ENCODE assay signal across 8 cellular contexts in genomic region chr6:13709698-13710551, GRCh38. TPM values are rescaled to one million over a fixed set of nuclear protein-coding genes. Genes with fewer than 3 reads are reported as not detected.
DNase-seq lines count a peak whose midpoint lies in the region; ATAC-seq and TF ChIP-seq lines count a peak whose summit lies in the region.

No MANE protein-coding gene starts in this region.

- peak overlapping the region; percentile 96 for H3K9ac ChIP-seq in mesenchymal stem cell (ENCODE audit: low read length)

- no peaks in the 10 kb centered on the region for H3K27me3 Mint-ChIP-seq in activated T-cell treated with anti-CD3 and anti-CD28 coated beads, Interleukin-2, amount 50 U/mL, for 4 hours (ENCODE audit: low read depth)

- H3K4me2 ChIP-seq in mesenchymal stem cell (ENCODE audit: low read length, poor library complexity, severe bottlenecking), result peak overlapping the region; percentile 79

- no peak overlapping the region for H4K8ac ChIP-seq in mesenchymal stem cell (ENCODE audit: low read length)

- H2BK120ac ChIP-seq in mesenchymal stem cell (ENCODE audit: low read depth, low read length), result no peak overlapping the region

- H3K4me3 ChIP-seq in mesenchymal stem cell (ENCODE audit: insufficient read depth in 1 of 2, low read depth in 1 of 2, low read length in 2 of 2), result peak overlapping the region; percentile 93 to 99
- H3K4me3 ChIP-seq in vagina, result peak overlapping the region; percentile 81 to 83

- H4K91ac ChIP-seq in mesenchymal stem cell (ENCODE audit: low read length), result no peak overlapping the region

- no peak overlapping the region for H2BK12ac ChIP-seq in mesenchymal stem cell (ENCODE audit: low read length in 2 of 2)

- no peak overlapping the region for H3K23ac ChIP-seq in mesenchymal stem cell (ENCODE audit: low read length in 2 of 2)

- TF ChIP-seq CTCF in vagina (IDR thresholded peaks at IDR 0.05), result no peak

- peak overlapping the region; percentile 48 for H2BK15ac ChIP-seq in mesenchymal stem cell (ENCODE audit: low read depth, poor library complexity, severe bottlenecking)

- no peak for TF ChIP-seq POLR2A in vagina (IDR thresholded peaks at IDR 0.05)

- no peaks in the 10 kb centered on the region for H3K9me3 Mint-ChIP-seq in activated T-cell treated with anti-CD3 and anti-CD28 coated beads, Interleukin-2, amount 50 U/mL, for 4 hours

- H3K36me3 ChIP-seq in mesenchymal stem cell (ENCODE audit: control insufficient read depth in 1 of 2, insufficient read depth in 2 of 2, low read depth in 1 of 2, low read length in 2 of 2) (no peaks in the 10 kb centered on the region), vagina (no peaks in the 10 kb centered on the region)

- H3K9me3 ChIP-seq in mesenchymal stem cell (ENCODE audit: control insufficient read depth, low read length) (no peaks in the 10 kb centered on the region), vagina (no peaks in the 10 kb centered on the region)

- H3K18ac ChIP-seq in mesenchymal stem cell (ENCODE audit: low read depth in 1 of 2, low read length in 2 of 2), result peak overlapping the region in 1 of 2 experiments; percentile 62

- peak overlapping the region; percentile 99 for H3K4me3 Mint-ChIP-seq in activated T-cell treated with anti-CD3 and anti-CD28 coated beads, Interleukin-2, amount 50 U/mL, for 4 hours

- WGBS in mesenchymal stem cell, result 18% methylated on average over 8 of the region's 10 CpGs

- H3K4me1 ChIP-seq in mesenchymal stem cell (ENCODE audit: control insufficient read depth, insufficient read depth, low read depth, low read length) (peaks cover 5% of the 10 kb centered on the region), vagina (peaks cover 41% of the 10 kb centered on the region)

- H3K27ac ChIP-seq in caudate nucleus (ENCODE audit: low read depth, low read length) (peak overlapping the region; percentile 78), mesenchymal stem cell (ENCODE audit: low read length, poor library complexity, severe bottlenecking) (peak overlapping the region; percentile 84), vagina (peak overlapping the region; percentile 84)

- peaks cover 3% of the 10 kb centered on the region for H3K36me3 Mint-ChIP-seq in activated T-cell treated with anti-CD3 and anti-CD28 coated beads, Interleukin-2, amount 50 U/mL, for 4 hours (ENCODE audit: insufficient read depth)

- intact Hi-C loops in vagina (cut with DNase I), result loop anchor here (5.0 kb wide), 1 partner anchor 93 kb away; the partner anchor contains the start of gene NOL7

- H3K27me3 ChIP-seq in mesenchymal stem cell (ENCODE audit: control insufficient read depth in 1 of 2, insufficient read depth in 1 of 2, low read length in 2 of 2), result no peaks in the 10 kb centered on the region
- no peaks in the 10 kb centered on the region for H3K27me3 ChIP-seq in vagina

- peaks cover 3% of the 10 kb centered on the region for H3K79me1 ChIP-seq in mesenchymal stem cell (replicated peaks; ENCODE audit: low read length, poor library complexity, severe bottlenecking)

- no peak overlapping the region for H3K14ac ChIP-seq in mesenchymal stem cell (ENCODE audit: low read length in 2 of 2)

- H2BK5ac ChIP-seq in mesenchymal stem cell (ENCODE audit: low read depth, low read length, poor library complexity, severe bottlenecking), result no peak overlapping the region

- no peak for ATAC-seq in activated T-cell treated with anti-CD3 and anti-CD28 coated beads, Interleukin-2, amount 50 U/mL, for 4 hours
- no peak for ATAC-seq in GM21723 (IDR thresholded peaks at IDR 0.05; ENCODE audit: unreplicated experiment)
- no peak for ATAC-seq in HG03097 (IDR thresholded peaks at IDR 0.05; ENCODE audit: low FRiP score, unreplicated experiment)

- DNase-seq in activated T-cell treated with anti-CD3 and anti-CD28 coated beads, Interleukin-2, amount 50 U/mL, for 4 hours, result no peak
- DNase-seq in activated T-cell treated with anti-CD3 and anti-CD28 coated beads, Interleukin-2, amount 50 U/mL, for 48 hours, result no peak
- DNase-seq in NCI-H82 treated with DMSO at 0.1 percent for 48 hours (lab: John Stamatoyannopoulos, UW; ENCODE audit: unreplicated experiment) (peak; percentile 29), caudate nucleus (lab: John Stamatoyannopoulos, UW) (peak in 3 of 61 donors; percentile 9 to 18 (median 18)), mesenchymal stem cell (peak; percentile 64), vagina (ENCODE audit: extremely low spot score in 2 of 2) (no peak)

- no peak overlapping the region for H2AK5ac ChIP-seq in mesenchymal stem cell (ENCODE audit: low read length, severe bottlenecking)

- no peak overlapping the region for H2AFZ ChIP-seq in mesenchymal stem cell (ENCODE audit: low read depth, low read length)

- H3K4ac ChIP-seq in mesenchymal stem cell (ENCODE audit: low read depth in 1 of 2, low read length in 2 of 2), result peak overlapping the region in 1 of 2 experiments; percentile 26

- peaks cover 46% of the 10 kb centered on the region for H3K4me1 Mint-ChIP-seq in activated T-cell treated with anti-CD3 and anti-CD28 coated beads, Interleukin-2, amount 50 U/mL, for 4 hours (ENCODE audit: low read depth)

RNA-seq across cellular contexts. Expression of gene RANBP9, which starts 1.7 kb away (rescaled TPM):
- total RNA-seq in activated T-cell treated with anti-CD3 and anti-CD28 coated beads, Interleukin-2, amount 50 U/mL, for 4 hours, result 10 to 100 TPM; 49.2 to 61.3 (median 51.9) TPM
- 26.2 TPM for polyA plus RNA-seq in mesenchymal stem cell (2013, experiment 1 of 2)
- polyA plus RNA-seq in mesenchymal stem cell (2013, experiment 2 of 2), result 27.2 TPM
- total RNA-seq in vagina, result 50.6 TPM

Comparison
In these comparisons a context has a peak if more than half of its experiments do, and no peak if none do; other contexts are left out.
1. DNase-seq: peak in NCI-H82 treated with DMSO at 0.1 percent for 48 hours (single experiment) and mesenchymal stem cell (single experiment); none in activated T-cell treated with anti-CD3 and anti-CD28 coated beads, Interleukin-2, amount 50 U/mL, for 4 hours (single experiment), activated T-cell treated with anti-CD3 and anti-CD28 coated beads, Interleukin-2, amount 50 U/mL, for 48 hours (0 of 2) and vagina (0 of 2).
2. Peak in every context shown above with its lines, with median percentiles within 50 percentile points of each other: H3K27ac ChIP-seq.